ENCODE assay signal across 16 cellular contexts in genomic region chr16:1687427-1688316, GRCh38. TPM values are rescaled to one million over a fixed set of nuclear protein-coding genes. Genes with fewer than 3 reads are reported as not detected.
DNase-seq lines count a peak whose midpoint lies in the region; ATAC-seq, FAIRE-seq and TF ChIP-seq lines count a peak whose summit lies in the region.
"Had no signal": no experiment of that assay in that cellular context is flagged by ENCODE, and none has a peak within 500 bp of the region (broad histone marks: within the 10 kb centered on the region; RNA-seq: fewer than 3 reads in every experiment).

No MANE protein-coding gene starts in this region.

- peaks cover 29% of the 10 kb centered on the region for H4K20me1 ChIP-seq in astrocyte (ENCODE audit: insufficient read depth, low read length)

- H3K27me3 Mint-ChIP-seq in activated naive CD8-positive, alpha-beta T cell treated with anti-CD3 and anti-CD28 coated beads, Interleukin-2, amount 10 ng/mL, durations not matched to agents 7 days and 5 days, result no peaks in the 10 kb centered on the region
- no peaks in the 10 kb centered on the region for H3K27me3 Mint-ChIP-seq in activated naive CD8-positive, alpha-beta T cell treated with anti-CD3 and anti-CD28 coated beads, Interleukin-2, amount 50 U/mL, for 24 hours
- H3K27me3 Mint-ChIP-seq in astrocyte (ENCODE audit: low read depth, unreplicated experiment), result no peaks in the 10 kb centered on the region
- no peaks in the 10 kb centered on the region for H3K27me3 Mint-ChIP-seq in type B pancreatic cell
- H3K27me3 Mint-ChIP-seq in naive thymus-derived CD4-positive, alpha-beta T cell, result no peaks in the 10 kb centered on the region
- H3K27me3 Mint-ChIP-seq: activated naive CD4-positive, alpha-beta T cell treated with anti-CD3 and anti-CD28 coated beads, Interleukin-2, amount 50 U/mL, for 24 hours had no signal

- peaks cover 2% of the 10 kb centered on the region for H3K4me1 Mint-ChIP-seq in activated naive CD8-positive, alpha-beta T cell treated with anti-CD3 and anti-CD28 coated beads, Interleukin-2, amount 10 ng/mL, durations not matched to agents 7 days and 5 days
- peaks cover 7% of the 10 kb centered on the region for H3K4me1 Mint-ChIP-seq in activated naive CD8-positive, alpha-beta T cell treated with anti-CD3 and anti-CD28 coated beads, Interleukin-2, amount 50 U/mL, for 24 hours
- peaks cover 51% of the 10 kb centered on the region for H3K4me1 Mint-ChIP-seq in astrocyte (ENCODE audit: low read depth, unreplicated experiment)
- peaks cover 12% of the 10 kb centered on the region for H3K4me1 Mint-ChIP-seq in type B pancreatic cell (ENCODE audit: unreplicated experiment)
- H3K4me1 Mint-ChIP-seq in naive thymus-derived CD4-positive, alpha-beta T cell, result peaks cover 0 to 20% (median 10%) of the 10 kb centered on the region in 7 donors

- H3K4me3 Mint-ChIP-seq in activated naive CD8-positive, alpha-beta T cell treated with anti-CD3 and anti-CD28 coated beads, Interleukin-2, amount 10 ng/mL, durations not matched to agents 7 days and 5 days, result no peak overlapping the region
- no peak overlapping the region for H3K4me3 Mint-ChIP-seq in activated naive CD8-positive, alpha-beta T cell treated with anti-CD3 and anti-CD28 coated beads, Interleukin-2, amount 50 U/mL, for 24 hours
- H3K4me3 Mint-ChIP-seq in astrocyte (ENCODE audit: unreplicated experiment), result peak overlapping the region; percentile 40
- no peak overlapping the region for H3K4me3 Mint-ChIP-seq in type B pancreatic cell
- no peak overlapping the region for H3K4me3 Mint-ChIP-seq in naive thymus-derived CD4-positive, alpha-beta T cell
- H3K4me3 Mint-ChIP-seq: activated naive CD4-positive, alpha-beta T cell treated with anti-CD3 and anti-CD28 coated beads, Interleukin-2, amount 50 U/mL, for 24 hours had no signal

- H3K27me3 ChIP-seq in astrocyte (ENCODE audit: insufficient read depth, low read length), result no peaks in the 10 kb centered on the region
- H3K27me3 ChIP-seq in naive thymus-derived CD4-positive, alpha-beta T cell (ENCODE audit: control insufficient read depth in 2 of 2, insufficient read depth in 2 of 2, low read length in 2 of 2), result no peaks in the 10 kb centered on the region
- H3K27me3 ChIP-seq: ovary had no signal

- no peak for FAIRE-seq in astrocyte (lab: Jason Lieb, UNC)
- FAIRE-seq: GM19239 had no signal

- H3K36me3 Mint-ChIP-seq in activated naive CD8-positive, alpha-beta T cell treated with anti-CD3 and anti-CD28 coated beads, Interleukin-2, amount 10 ng/mL, durations not matched to agents 7 days and 5 days, result peaks cover 7% of the 10 kb centered on the region
- H3K36me3 Mint-ChIP-seq in activated naive CD8-positive, alpha-beta T cell treated with anti-CD3 and anti-CD28 coated beads, Interleukin-2, amount 50 U/mL, for 24 hours (ENCODE audit: low read depth), result peaks cover 40% of the 10 kb centered on the region
- H3K36me3 Mint-ChIP-seq in astrocyte (ENCODE audit: low read depth, unreplicated experiment), result peaks cover 18% of the 10 kb centered on the region
- H3K36me3 Mint-ChIP-seq in type B pancreatic cell, result peaks cover 36% of the 10 kb centered on the region
- H3K36me3 Mint-ChIP-seq in naive thymus-derived CD4-positive, alpha-beta T cell, result peaks cover 6 to 44% (median 12%) of the 10 kb centered on the region in 5 donors

- H3K9me3 Mint-ChIP-seq in activated naive CD8-positive, alpha-beta T cell treated with anti-CD3 and anti-CD28 coated beads, Interleukin-2, amount 10 ng/mL, durations not matched to agents 7 days and 5 days, result no peaks in the 10 kb centered on the region
- H3K9me3 Mint-ChIP-seq in activated naive CD8-positive, alpha-beta T cell treated with anti-CD3 and anti-CD28 coated beads, Interleukin-2, amount 50 U/mL, for 24 hours, result no peaks in the 10 kb centered on the region
- H3K9me3 Mint-ChIP-seq in astrocyte (ENCODE audit: unreplicated experiment), result no peaks in the 10 kb centered on the region
- no peaks in the 10 kb centered on the region for H3K9me3 Mint-ChIP-seq in type B pancreatic cell
- H3K9me3 Mint-ChIP-seq in naive thymus-derived CD4-positive, alpha-beta T cell, result no peaks in the 10 kb centered on the region
- H3K9me3 Mint-ChIP-seq: activated naive CD4-positive, alpha-beta T cell treated with anti-CD3 and anti-CD28 coated beads, Interleukin-2, amount 50 U/mL, for 24 hours had no signal

- intact Hi-C loops in naive thymus-derived CD4-positive, alpha-beta T cell (cut with micrococcal nuclease), result no loop called here

- H3K36me3 ChIP-seq in astrocyte (ENCODE audit: insufficient read depth, low read length), result peaks cover 42% of the 10 kb centered on the region
- peaks cover 0 to 66% (median 5%) of the 10 kb centered on the region in 3 experiments for H3K36me3 ChIP-seq in naive thymus-derived CD4-positive, alpha-beta T cell (ENCODE audit: control insufficient read depth in 2 of 3, insufficient read depth in 3 of 3, low read length in 3 of 3)
- H3K36me3 ChIP-seq: ovary had no signal

- H3K27ac ChIP-seq in astrocyte (ENCODE audit: low read depth, low read length), result peak overlapping the region; percentile 97
- H3K27ac ChIP-seq in naive thymus-derived CD4-positive, alpha-beta T cell (ENCODE audit: low read depth, low read length), result no peak overlapping the region
- H3K27ac ChIP-seq: ovary had no signal

- no peak for DNase-seq in activated naive CD8-positive, alpha-beta T cell treated with anti-CD3 and anti-CD28 coated beads, Interleukin-2, amount 10 ng/mL, durations not matched to agents 7 days and 5 days
- no peak for DNase-seq in activated naive CD8-positive, alpha-beta T cell treated with anti-CD3 and anti-CD28 coated beads, Interleukin-2, amount 50 U/mL, for 24 hours
- DNase-seq in astrocyte (ENCODE audit: low read depth) (no peak), kidney glomerular epithelial cell (lab: John Stamatoyannopoulos, UW) (peak; percentile 43), type B pancreatic cell (ENCODE audit: extremely low spot score, unreplicated experiment) (no peak)
- DNase-seq in naive thymus-derived CD4-positive, alpha-beta T cell, result no peak
- DNase-seq: activated CD8-positive, alpha-beta memory T cell treated with anti-CD3 and anti-CD28 coated beads, Interleukin-2, amount 50 U/mL, for 4 hours; effector memory CD4-positive, alpha-beta T cell; foreskin melanocyte; NCI-H748 treated with DMSO at 0.1 percent for 48 hours; ovary; stimulated activated CD4-positive, alpha-beta T cell treated with anti-CD3 and anti-CD28 coated beads, Interleukin-15, amount 100 ng/mL, for 24 hours had no signal

- no peak for ATAC-seq in activated naive CD8-positive, alpha-beta T cell treated with anti-CD3 and anti-CD28 coated beads, Interleukin-2, amount 10 ng/mL, durations not matched to agents 7 days and 5 days (ENCODE audit: low read depth)
- no peak for ATAC-seq in activated naive CD8-positive, alpha-beta T cell treated with anti-CD3 and anti-CD28 coated beads, Interleukin-2, amount 50 U/mL, for 24 hours
- ATAC-seq in HG02884 (IDR thresholded peaks at IDR 0.05; ENCODE audit: unreplicated experiment), result no peak
- no peak for ATAC-seq in GM21367 (IDR thresholded peaks at IDR 0.05; ENCODE audit: unreplicated experiment)
- no peak for ATAC-seq in naive thymus-derived CD4-positive, alpha-beta T cell

- H3K4me2 ChIP-seq in astrocyte (ENCODE audit: low read length), result no peak overlapping the region

- H2AFZ ChIP-seq in astrocyte (ENCODE audit: low read depth, low read length), result no peak overlapping the region

- POLR2A ChIA-PET in activated naive CD8-positive, alpha-beta T cell treated with anti-CD3 and anti-CD28 coated beads, Interleukin-2, amount 10 ng/mL, durations not matched to agents 7 days and 5 days (lab: Charles Lee), result no interaction called here
- POLR2A ChIA-PET in naive thymus-derived CD4-positive, alpha-beta T cell (lab: Charles Lee), result no interaction called here

- peaks cover 89% of the 10 kb centered on the region for H3K79me2 ChIP-seq in astrocyte (ENCODE audit: insufficient read depth, low read length)

- H3K9me3 ChIP-seq in astrocyte (ENCODE audit: insufficient read depth, low read depth, low read length), result no peaks in the 10 kb centered on the region
- no peaks in the 10 kb centered on the region for H3K9me3 ChIP-seq in naive thymus-derived CD4-positive, alpha-beta T cell (ENCODE audit: control insufficient read depth in 2 of 3, low read length in 3 of 3)
- H3K9me3 ChIP-seq: ovary had no signal

- H3K9ac ChIP-seq in astrocyte (ENCODE audit: low read length), result peak overlapping the region; percentile 79

- CTCF ChIA-PET in naive thymus-derived CD4-positive, alpha-beta T cell (lab: Charles Lee), result no interaction called here

- H3K4me3 ChIP-seq in astrocyte (ENCODE audit: insufficient read depth, low read depth, low read length), result no peak overlapping the region
- H3K4me3 ChIP-seq in naive thymus-derived CD4-positive, alpha-beta T cell (ENCODE audit: low read length), result no peak overlapping the region
- H3K4me3 ChIP-seq: ovary had no signal

- TF ChIP-seq CTCF in astrocyte (IDR thresholded peaks at IDR 0.05; ENCODE audit: insufficient read depth, low read depth, low read length), result no peak
- no peak for TF ChIP-seq CTCF in type B pancreatic cell (conservative IDR thresholded peaks at IDR 0.05)

- H3K27ac Mint-ChIP-seq in activated naive CD8-positive, alpha-beta T cell treated with anti-CD3 and anti-CD28 coated beads, Interleukin-2, amount 10 ng/mL, durations not matched to agents 7 days and 5 days, result peak overlapping the region; percentile 9
- H3K27ac Mint-ChIP-seq in activated naive CD8-positive, alpha-beta T cell treated with anti-CD3 and anti-CD28 coated beads, Interleukin-2, amount 50 U/mL, for 24 hours, result no peak overlapping the region
- H3K27ac Mint-ChIP-seq in astrocyte (ENCODE audit: unreplicated experiment) (peak overlapping the region; percentile 23), type B pancreatic cell (peak overlapping the region; percentile 96)
- H3K27ac Mint-ChIP-seq in naive thymus-derived CD4-positive, alpha-beta T cell, result peak overlapping the region in 1 of 9 donors; percentile 31
- H3K27ac Mint-ChIP-seq: activated naive CD4-positive, alpha-beta T cell treated with anti-CD3 and anti-CD28 coated beads, Interleukin-2, amount 50 U/mL, for 24 hours had no signal

- peaks cover 49% of the 10 kb centered on the region for H3K4me1 ChIP-seq in astrocyte (ENCODE audit: insufficient read depth, low read length)
- no peaks in the 10 kb centered on the region for H3K4me1 ChIP-seq in naive thymus-derived CD4-positive, alpha-beta T cell (ENCODE audit: control insufficient read depth in 2 of 2, insufficient read depth in 2 of 2, low read length in 2 of 2)

RNA-seq across cellular contexts. Expression of gene JPT2, which starts 9.6 kb away (rescaled TPM):
- total RNA-seq in activated naive CD8-positive, alpha-beta T cell treated with anti-CD3 and anti-CD28 coated beads, Interleukin-2, amount 10 ng/mL, durations not matched to agents 7 days and 5 days, result 10 to 100 TPM; 44.7 to 45.1 TPM
- total RNA-seq in astrocyte (122 and 143 TPM in 2 replicates), type B pancreatic cell (ENCODE audit: low replicate concordance) (116 and 132 TPM in 2 replicates)
- total RNA-seq in naive thymus-derived CD4-positive, alpha-beta T cell, result 10 to 100 TPM; 12.6 to 67.2 (median 36.4) TPM
- polyA plus RNA-seq in naive thymus-derived CD4-positive, alpha-beta T cell, result 10 to 100 TPM; 13.0 to 17.5 TPM

RNA-seq across cellular contexts. Expression of gene MAPK8IP3, which starts 18.3 kb away (rescaled TPM):
- 100 to 1,000 TPM; 146 to 157 TPM for total RNA-seq in activated naive CD8-positive, alpha-beta T cell treated with anti-CD3 and anti-CD28 coated beads, Interleukin-2, amount 10 ng/mL, durations not matched to agents 7 days and 5 days
- 85.5 and 92.4 TPM in 2 replicates for total RNA-seq in astrocyte
- total RNA-seq in type B pancreatic cell (ENCODE audit: low replicate concordance), result 50.4 and 97.5 TPM in 2 replicates
- total RNA-seq in naive thymus-derived CD4-positive, alpha-beta T cell, result 100 to 1,000 TPM; 112 to 299 (median 272) TPM
- 1 to 10 TPM; 1.7 to 3.2 TPM for polyA plus RNA-seq in naive thymus-derived CD4-positive, alpha-beta T cell
